ENCODE assay signal across 14 cellular contexts in genomic region chr12:54981796-54982195, GRCh38. TPM values are rescaled to one million over a fixed set of nuclear protein-coding genes. Genes with fewer than 3 reads are reported as not detected.
A peak's percentile ranks its signal among the peaks of the same experiment; 100 is the strongest.
DNase-seq lines count a peak whose midpoint lies in the region; ATAC-seq, FAIRE-seq and TF ChIP-seq lines count a peak whose summit lies in the region.
"Had no signal": no experiment of that assay in that cellular context is flagged by ENCODE, and none has a peak within 500 bp of the region (broad histone marks: within the 10 kb centered on the region; RNA-seq: fewer than 3 reads in every experiment).

No MANE protein-coding gene starts in this region.

- CTCF ChIA-PET in CD8-positive, alpha-beta memory T cell (lab: Charles Lee), result interaction anchor here (0.8 to 1.1 kb wide), 2 partner anchors 10 to 90 kb away, joined by 3 read pairs; no protein-coding TSS in a partner anchor

- intact Hi-C loops in heart left ventricle (cut with DNase I), result no loop called here

- no peaks in the 10 kb centered on the region for H3K36me3 ChIP-seq in CD8-positive, alpha-beta memory T cell (ENCODE audit: insufficient read depth, low read length)
- no peaks in the 10 kb centered on the region for H3K36me3 ChIP-seq in BE2C
- no peaks in the 10 kb centered on the region for H3K36me3 ChIP-seq in small intestine (ENCODE audit: control insufficient read depth in 2 of 2, insufficient read depth in 2 of 2, low read length in 2 of 2)
- H3K36me3 ChIP-seq in heart left ventricle, result no peaks in the 10 kb centered on the region
- H3K36me3 ChIP-seq: ascending aorta had no signal

- DNase-seq in CD8-positive, alpha-beta memory T cell, result peak in 1 of 5 donors; percentile 17
- DNase-seq in activated CD8-positive, alpha-beta memory T cell treated with anti-CD3 and anti-CD28 coated beads for 4 hours (ENCODE audit: low read depth in 2 of 2), result peak; percentile 16 to 36
- peak; percentile 26 to 34 for DNase-seq in stimulated activated CD4-positive, alpha-beta T cell treated with anti-CD3 and anti-CD28 coated beads, Interleukin-12 subunit alpha, Interleukin-12 subunit beta, amount 100 ng/mL, for 24 hours (ENCODE audit: low read depth in 2 of 2)
- DNase-seq in Kasumi-1 (lab: John Stamatoyannopoulos, UW) (no peak), BE2C (no peak), small intestine (no peak), heart left ventricle (no peak)
- DNase-seq: hypothalamus, mammary epithelial cell had no signal

- no peaks in the 10 kb centered on the region for H3K9me3 Mint-ChIP-seq in CD8-positive, alpha-beta memory T cell

- ATAC-seq in HG02678 (IDR thresholded peaks at IDR 0.05; ENCODE audit: unreplicated experiment), result peak; percentile 28
- ATAC-seq in heart left ventricle, result no peak

- H3K27ac Mint-ChIP-seq in CD8-positive, alpha-beta memory T cell, result peak overlapping the region; percentile 95 to 99 (median 97)

- WGBS in small intestine, 3 donors, result 70 to 93% (median 83%) methylated on average over 2 of the region's 2 CpGs
- WGBS in heart left ventricle, 4 donors, result 85 to 94% (median 89%) methylated on average over 2 of the region's 2 CpGs

- no peak for TF ChIP-seq POLR2A in heart left ventricle (IDR thresholded peaks at IDR 0.05)

- H3K36me3 Mint-ChIP-seq in CD8-positive, alpha-beta memory T cell, result peaks cover 24 to 72% (median 27%) of the 10 kb centered on the region in 3 donors

- peaks cover 85% of the 10 kb centered on the region for H3K4me1 ChIP-seq in CD8-positive, alpha-beta memory T cell (ENCODE audit: insufficient read depth, low read length)
- H3K4me1 ChIP-seq in BE2C, result no peaks in the 10 kb centered on the region
- no peaks in the 10 kb centered on the region for H3K4me1 ChIP-seq in small intestine (ENCODE audit: control insufficient read depth in 2 of 2, insufficient read depth in 1 of 2, low read depth in 1 of 2, low read length in 1 of 2)
- H3K4me1 ChIP-seq in heart left ventricle, result peaks cover 0 to 34% (median 0%) of the 10 kb centered on the region in 12 donors
- H3K4me1 ChIP-seq: ascending aorta had no signal

- H3K4me3 Mint-ChIP-seq in CD8-positive, alpha-beta memory T cell, result peak overlapping the region; percentile 90 to 94 (median 91)

- no peaks in the 10 kb centered on the region for H3K27me3 ChIP-seq in CD8-positive, alpha-beta memory T cell (ENCODE audit: insufficient read depth, low read length, poor library complexity, severe bottlenecking)
- H3K27me3 ChIP-seq in BE2C, result peaks cover 25% of the 10 kb centered on the region
- no peaks in the 10 kb centered on the region for H3K27me3 ChIP-seq in small intestine (ENCODE audit: control insufficient read depth in 2 of 2, insufficient read depth in 2 of 2, low read length in 2 of 2)
- peaks cover 0 to 5% (median 0%) of the 10 kb centered on the region in 9 donors for H3K27me3 ChIP-seq in heart left ventricle
- H3K27me3 ChIP-seq: ascending aorta had no signal

- H3K27ac ChIP-seq in CD8-positive, alpha-beta memory T cell (ENCODE audit: low read depth, low read length), result no peak overlapping the region
- H3K27ac ChIP-seq in small intestine (ENCODE audit: low read depth in 1 of 2, low read length in 1 of 2) (no peak overlapping the region), heart left ventricle (peak overlapping the region in 1 of 12 donors; percentile 14)
- H3K27ac ChIP-seq: ascending aorta had no signal

- H3K4me3 ChIP-seq in CD8-positive, alpha-beta memory T cell (ENCODE audit: low read length), result peak overlapping the region; percentile 80
- H3K4me3 ChIP-seq in BE2C (ENCODE audit: low read depth, low read length) (no peak overlapping the region), small intestine (ENCODE audit: low read depth in 1 of 2, low read length in 2 of 2) (no peak overlapping the region), heart left ventricle (peak overlapping the region in 1 of 12 donors; percentile 23)
- H3K4me3 ChIP-seq: ascending aorta had no signal

- POLR2A ChIA-PET in CD8-positive, alpha-beta memory T cell (lab: Charles Lee), result no interaction called here

- FAIRE-seq in small intestine (lab: Jason Lieb, UNC), result no peak
- FAIRE-seq: endometrium, G401.6 had no signal

- H3K27me3 Mint-ChIP-seq in CD8-positive, alpha-beta memory T cell, result no peaks in the 10 kb centered on the region

- H3K4me1 Mint-ChIP-seq in CD8-positive, alpha-beta memory T cell, result peaks cover 97 to 100% (median 100%) of the 10 kb centered on the region in 3 donors

- H3K9me3 ChIP-seq in CD8-positive, alpha-beta memory T cell (ENCODE audit: low read length), result no peaks in the 10 kb centered on the region
- H3K9me3 ChIP-seq in BE2C, result no peaks in the 10 kb centered on the region
- H3K9me3 ChIP-seq in small intestine (ENCODE audit: control insufficient read depth, low read depth), result no peaks in the 10 kb centered on the region
- peaks cover 0 to 2% (median 0%) of the 10 kb centered on the region in 12 donors for H3K9me3 ChIP-seq in heart left ventricle
- H3K9me3 ChIP-seq: ascending aorta had no signal

- TF ChIP-seq CTCF in BE2C (IDR thresholded peaks at IDR 0.05; ENCODE audit: low read depth, low read length) (no peak), heart left ventricle (IDR thresholded peaks at IDR 0.05) (no peak)

RNA-seq across cellular contexts. Expression of gene TESPA1, which starts 2.8 kb away (rescaled TPM):
- total RNA-seq in CD8-positive, alpha-beta memory T cell, result 10 to 100 TPM; 77.3 to 80.6 TPM
- polyA plus RNA-seq in CD8-positive, alpha-beta memory T cell, result 104 TPM
- not detected for polyA plus RNA-seq in BE2C (2012; ENCODE audit: insufficient read depth, insufficient read length, low read depth)
- polyA plus RNA-seq in small intestine, result 1 to 10 TPM in 1 of 3 donors, under 1 TPM in 2; 0.45 to 1.1 (median 0.81) TPM
- total RNA-seq in heart left ventricle, result 1 to 10 TPM in 2 of 9 donors, under 1 TPM in 6, not detected in 1; 0.16 to 2.9 (median 0.50) TPM
- polyA plus RNA-seq in heart left ventricle, result under 1 TPM; 0.23 to 0.47 TPM
- total RNA-seq: ascending aorta, mammary epithelial cell, pulmonary artery endothelial cell had no signal
- polyA plus RNA-seq: mammary epithelial cell had no signal

RNA-seq across cellular contexts. Expression of gene NEUROD4, which starts 38.0 kb away (rescaled TPM):
- not detected for total RNA-seq in CD8-positive, alpha-beta memory T cell
- not detected for polyA plus RNA-seq in CD8-positive, alpha-beta memory T cell
- polyA plus RNA-seq in BE2C (2012; ENCODE audit: insufficient read depth, insufficient read length, low read depth), result not detected
- polyA plus RNA-seq in small intestine (not detected), heart left ventricle (not detected)
- not detected for total RNA-seq in heart left ventricle
- total RNA-seq: ascending aorta, mammary epithelial cell, pulmonary artery endothelial cell had no signal
- polyA plus RNA-seq: mammary epithelial cell had no signal

Comparison
In these comparisons a context has a peak if more than half of its experiments do, and no peak if none do; other contexts are left out.
1. DNase-seq: peak in activated CD8-positive, alpha-beta memory T cell treated with anti-CD3 and anti-CD28 coated beads for 4 hours (2 of 2) and stimulated activated CD4-positive, alpha-beta T cell treated with anti-CD3 and anti-CD28 coated beads, Interleukin-12 subunit alpha, Interleukin-12 subunit beta, amount 100 ng/mL, for 24 hours (2 of 2); none in Kasumi-1 (0 of 2), BE2C (single experiment), small intestine (single experiment) and heart left ventricle (0 of 5).
2. RNA of gene TESPA1, which starts 2.8 kb away (polyA plus RNA-seq): 104 TPM in CD8-positive, alpha-beta memory T cell (single experiment); 0.45 to 1.1 TPM in small intestine and 0.23 to 0.47 TPM in heart left ventricle; every median in the first group is over 10 times any median in the second.